1 cellular context compared by ENCODE assay signal in the genomic region with DNA sequence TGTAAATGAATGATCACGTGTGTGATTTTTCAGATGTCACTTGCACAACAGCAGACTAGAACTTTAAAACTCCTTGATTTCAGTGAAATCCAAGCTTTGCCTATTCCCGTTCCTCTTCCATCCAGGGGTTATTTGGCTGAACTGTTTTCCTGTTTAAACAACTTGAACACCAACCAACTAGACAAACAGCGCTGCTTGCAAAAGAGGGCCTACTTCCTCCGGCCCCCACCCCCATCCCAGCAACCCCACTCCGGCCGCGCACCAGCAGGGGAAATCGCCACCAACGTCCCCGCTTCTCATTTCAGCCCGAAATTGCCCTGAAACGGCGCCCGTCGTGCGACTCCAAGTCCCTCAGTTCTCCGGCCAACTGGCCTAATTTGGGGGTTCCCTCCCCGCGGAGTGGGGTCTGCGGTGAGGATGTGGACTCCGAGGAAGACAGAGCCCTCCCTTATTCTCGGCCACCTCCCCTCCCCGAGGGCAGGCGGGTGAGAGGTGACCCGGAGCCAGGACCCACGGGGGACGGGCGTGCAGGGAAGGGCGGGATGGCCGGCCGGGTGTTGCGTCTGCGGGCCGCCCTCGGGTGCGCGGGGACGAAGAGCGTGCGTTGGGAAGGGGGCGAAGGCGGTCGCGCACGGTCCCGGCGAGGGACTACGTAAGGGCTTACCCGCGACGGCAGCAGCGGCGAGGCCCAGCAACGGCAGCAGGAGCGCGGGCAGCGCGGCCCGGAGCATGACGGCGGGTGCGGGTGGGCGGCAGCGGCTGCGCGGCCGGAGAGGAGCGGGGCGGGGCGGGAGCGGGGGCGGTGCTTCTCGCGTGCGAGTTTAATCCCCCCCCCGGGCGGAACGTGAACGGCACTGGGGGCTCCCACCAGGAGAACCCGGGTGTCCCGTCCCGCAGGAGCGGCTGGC.
TF ChIP-seq lines count a peak whose summit lies in the region.

A gene with protein sequence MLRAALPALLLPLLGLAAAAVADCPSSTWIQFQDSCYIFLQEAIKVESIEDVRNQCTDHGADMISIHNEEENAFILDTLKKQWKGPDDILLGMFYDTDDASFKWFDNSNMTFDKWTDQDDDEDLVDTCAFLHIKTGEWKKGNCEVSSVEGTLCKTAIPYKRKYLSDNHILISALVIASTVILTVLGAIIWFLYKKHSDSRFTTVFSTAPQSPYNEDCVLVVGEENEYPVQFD (minus strand): TSS at position 741 of the 908 bp plus-strand sequence. CDS start 10 bp downstream, at position 731.

TF ChIP-seq in GM23338, 12 proteins besides CTCF, POLR2A, EP300 and RAD21 (continued from another document):
- TF ChIP-seq, protein P1, sequence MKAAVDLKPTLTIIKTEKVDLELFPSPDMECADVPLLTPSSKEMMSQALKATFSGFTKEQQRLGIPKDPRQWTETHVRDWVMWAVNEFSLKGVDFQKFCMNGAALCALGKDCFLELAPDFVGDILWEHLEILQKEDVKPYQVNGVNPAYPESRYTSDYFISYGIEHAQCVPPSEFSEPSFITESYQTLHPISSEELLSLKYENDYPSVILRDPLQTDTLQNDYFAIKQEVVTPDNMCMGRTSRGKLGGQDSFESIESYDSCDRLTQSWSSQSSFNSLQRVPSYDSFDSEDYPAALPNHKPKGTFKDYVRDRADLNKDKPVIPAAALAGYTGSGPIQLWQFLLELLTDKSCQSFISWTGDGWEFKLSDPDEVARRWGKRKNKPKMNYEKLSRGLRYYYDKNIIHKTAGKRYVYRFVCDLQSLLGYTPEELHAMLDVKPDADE (IDR thresholded peaks at IDR 0.05) = no peak
- peak; percentile 16 for TF ChIP-seq EZH2 (IDR thresholded peaks at IDR 0.05; ENCODE audit: low read depth, unreplicated experiment)
